ENCODE assay signal across 14 cellular contexts in genomic region chr21:35204125-35204524, GRCh38.
A peak's percentile ranks its signal among the peaks of the same experiment; 100 is the strongest.
DNase-seq lines count a peak whose midpoint lies in the region; ATAC-seq and TF ChIP-seq lines count a peak whose summit lies in the region.
"Had no signal": no experiment of that assay in that cellular context is flagged by ENCODE, and none has a peak within 500 bp of the region (broad histone marks: within the 10 kb centered on the region; RNA-seq: fewer than 3 reads in every experiment).

No MANE protein-coding gene starts in this region.

- DNase-seq in right atrium auricular region (ENCODE audit: low spot score) = no peak
- DNase-seq in left cardiac atrium = no peak
- no peak for DNase-seq in chondrocyte (ENCODE audit: low spot score)
- DNase-seq in vagina (ENCODE audit: extremely low spot score in 2 of 2) = no peak
- DNase-seq in midbrain (lab: John Stamatoyannopoulos, UW) = no peak
- DNase-seq: activated CD4-positive, alpha-beta memory T cell treated with anti-CD3 and anti-CD28 coated beads, Interleukin-2, amount 10 ng/mL, durations not matched to agents 7 days and 5 days; COR-L47; NCI-H2227 treated with DMSO at 0.1 percent for 48 hours; SJCRH30 had no signal

- no peak for TF ChIP-seq POLR2A in vagina (IDR thresholded peaks at IDR 0.05)

- H3K4me1 Mint-ChIP-seq in chondrocyte (ENCODE audit: low read depth) (peaks cover 80% of the 10 kb centered on the region), nephron (peaks cover 67% of the 10 kb centered on the region)

- H3K4me3 ChIP-seq in right atrium auricular region (no peak overlapping the region), vagina (no peak overlapping the region)
- H3K4me3 ChIP-seq: neural progenitor cell, SJCRH30 had no signal

- H3K4me1 ChIP-seq in right atrium auricular region (peaks cover 0 to 39% of the 10 kb centered on the region in 2 donors), vagina (peaks cover 26% of the 10 kb centered on the region)
- H3K4me1 ChIP-seq: neural progenitor cell had no signal

- ATAC-seq in left cardiac atrium (no peak), GM18517 (IDR thresholded peaks at IDR 0.05; ENCODE audit: unreplicated experiment) (no peak), GM19035 (IDR thresholded peaks at IDR 0.05; ENCODE audit: unreplicated experiment) (no peak)

- H3K9me3 Mint-ChIP-seq in chondrocyte (ENCODE audit: low read depth) (no peaks in the 10 kb centered on the region), nephron (no peaks in the 10 kb centered on the region)
- H3K9me3 Mint-ChIP-seq: activated CD4-positive, alpha-beta memory T cell treated with anti-CD3 and anti-CD28 coated beads, Interleukin-2, amount 10 ng/mL, durations not matched to agents 7 days and 5 days; neural progenitor cell had no signal

- H3K36me3 ChIP-seq in right atrium auricular region (no peaks in the 10 kb centered on the region), vagina (no peaks in the 10 kb centered on the region)
- H3K36me3 ChIP-seq: esophagus muscularis mucosa, neural progenitor cell, SJCRH30 had no signal

- no peaks in the 10 kb centered on the region for H3K9me3 ChIP-seq in right atrium auricular region
- H3K9me3 ChIP-seq in vagina = no peaks in the 10 kb centered on the region
- H3K9me3 ChIP-seq: esophagus muscularis mucosa, SJCRH30 had no signal

- peak overlapping the region; percentile 32 to 91 for H3K27ac ChIP-seq in right atrium auricular region
- H3K27ac ChIP-seq in vagina = peak overlapping the region; percentile 75
- H3K27ac ChIP-seq: neural progenitor cell, SJCRH30 had no signal

- H3K27ac Mint-ChIP-seq in chondrocyte (ENCODE audit: unreplicated experiment) (peak overlapping the region; percentile 99), nephron (peak overlapping the region in 2 of 3 experiments; percentile 58 to 98)
- H3K27ac Mint-ChIP-seq: activated CD4-positive, alpha-beta memory T cell treated with anti-CD3 and anti-CD28 coated beads, Interleukin-2, amount 10 ng/mL, durations not matched to agents 7 days and 5 days; neural progenitor cell had no signal

- no peak overlapping the region for H3K4me3 Mint-ChIP-seq in chondrocyte (ENCODE audit: unreplicated experiment)
- no peak overlapping the region for H3K4me3 Mint-ChIP-seq in nephron
- H3K4me3 Mint-ChIP-seq: neural progenitor cell had no signal

- H3K27me3 ChIP-seq in right atrium auricular region (no peaks in the 10 kb centered on the region), vagina (no peaks in the 10 kb centered on the region)
- H3K27me3 ChIP-seq: neural progenitor cell, SJCRH30 had no signal

- H3K27me3 Mint-ChIP-seq in chondrocyte (ENCODE audit: low read depth) (no peaks in the 10 kb centered on the region), nephron (ENCODE audit: low read depth) (no peaks in the 10 kb centered on the region)

- TF ChIP-seq CTCF in right atrium auricular region (IDR thresholded peaks at IDR 0.05) (no peak), chondrocyte (IDR thresholded peaks at IDR 0.05) (no peak), nephron (IDR thresholded peaks at IDR 0.05; ENCODE audit: unreplicated experiment in 3 of 3) (no peak), vagina (IDR thresholded peaks at IDR 0.05) (no peak)

- intact Hi-C loops in left cardiac atrium (cut with DNase I) (no loop called here), vagina (cut with DNase I) (no loop called here)

- H3K36me3 Mint-ChIP-seq in chondrocyte (ENCODE audit: low read depth) (no peaks in the 10 kb centered on the region), nephron (ENCODE audit: low read depth) (no peaks in the 10 kb centered on the region)
- H3K36me3 Mint-ChIP-seq: neural progenitor cell had no signal
